Comparison of ENCODE assay signal across 8 cellular contexts in the genomic region with DNA sequence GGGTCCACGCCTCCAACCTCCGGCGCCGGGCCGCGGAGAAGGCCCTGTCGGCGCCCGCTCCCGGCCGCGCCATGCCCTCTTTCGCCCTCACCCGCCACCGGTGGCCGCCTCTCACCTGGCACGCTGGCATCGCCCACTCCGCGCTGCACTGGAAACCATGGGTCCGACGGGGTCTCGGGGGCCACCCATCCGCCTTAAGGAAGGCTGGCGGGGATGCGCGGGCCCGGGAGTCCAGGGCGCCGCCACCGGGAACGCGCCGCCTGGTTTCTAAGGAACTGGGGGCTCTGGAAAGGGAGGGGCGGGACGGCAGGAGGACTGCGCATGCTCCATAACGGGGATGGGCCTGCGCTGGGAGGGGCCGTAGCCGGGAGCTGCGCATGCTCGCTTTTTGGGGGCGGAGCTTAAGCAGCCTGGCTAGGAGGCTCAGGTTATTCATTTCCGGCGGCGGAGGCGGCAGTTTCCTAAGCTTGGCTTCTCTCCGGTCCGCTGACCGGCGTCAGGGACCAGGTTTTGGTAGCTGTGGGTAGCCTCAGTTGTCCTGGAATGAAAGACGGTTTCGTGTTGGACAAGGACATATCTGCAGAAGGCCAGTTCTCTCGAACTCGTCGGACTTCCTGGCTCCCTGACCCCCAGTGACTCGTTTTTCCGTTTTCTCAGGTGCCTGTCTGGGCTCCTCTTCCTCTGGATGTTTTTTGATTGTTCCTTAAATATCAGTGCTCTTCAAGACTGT. TPM values are rescaled to one million over a fixed set of nuclear protein-coding genes. Genes with fewer than 3 reads are reported as not detected.
DNase-seq lines count a peak whose midpoint lies in the region; ATAC-seq and TF ChIP-seq lines count a peak whose summit lies in the region.

A gene with protein sequence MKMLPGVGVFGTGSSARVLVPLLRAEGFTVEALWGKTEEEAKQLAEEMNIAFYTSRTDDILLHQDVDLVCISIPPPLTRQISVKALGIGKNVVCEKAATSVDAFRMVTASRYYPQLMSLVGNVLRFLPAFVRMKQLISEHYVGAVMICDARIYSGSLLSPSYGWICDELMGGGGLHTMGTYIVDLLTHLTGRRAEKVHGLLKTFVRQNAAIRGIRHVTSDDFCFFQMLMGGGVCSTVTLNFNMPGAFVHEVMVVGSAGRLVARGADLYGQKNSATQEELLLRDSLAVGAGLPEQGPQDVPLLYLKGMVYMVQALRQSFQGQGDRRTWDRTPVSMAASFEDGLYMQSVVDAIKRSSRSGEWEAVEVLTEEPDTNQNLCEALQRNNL (minus strand): TSS at position 269 of the 730 bp plus-strand sequence. CDS start 33,601 bp downstream, outside the sequence.

- H3K4me1 ChIP-seq in muscle layer of duodenum (ENCODE audit: control insufficient read depth in 1 of 2, insufficient read depth in 2 of 2, low read length in 2 of 2): peaks cover 4 to 14% of the 10 kb centered on the region in 2 donors

- H3K36me3 Mint-ChIP-seq in activated T-cell treated with anti-CD3 and anti-CD28 coated beads, Interleukin-2, amount 50 U/mL, for 4 hours (ENCODE audit: insufficient read depth): peaks cover 2% of the 10 kb centered on the region

- no peaks in the 10 kb centered on the region for H3K27me3 Mint-ChIP-seq in activated T-cell treated with anti-CD3 and anti-CD28 coated beads, Interleukin-2, amount 50 U/mL, for 4 hours (ENCODE audit: low read depth)

- DNase-seq in DMS153 treated with DMSO at 0.1 percent for 48 hours (lab: John Stamatoyannopoulos, UW; ENCODE audit: unreplicated experiment): peak; percentile 87
- DNase-seq in KBM-7: peak; percentile 96
- DNase-seq in activated T-cell treated with anti-CD3 and anti-CD28 coated beads, Interleukin-2, amount 50 U/mL, for 4 hours: peak; percentile 99
- DNase-seq in stimulated activated CD8-positive, alpha-beta memory T cell treated with anti-CD3 and anti-CD28 coated beads, Interleukin-7, amount 100 ng/mL, for 4 hours (ENCODE audit: low read depth in 2 of 2): peak; percentile 94 to 95

- H3K9me3 Mint-ChIP-seq in activated T-cell treated with anti-CD3 and anti-CD28 coated beads, Interleukin-2, amount 50 U/mL, for 4 hours: no peaks in the 10 kb centered on the region

- H3K9me3 ChIP-seq in muscle layer of duodenum (ENCODE audit: control insufficient read depth in 1 of 2, low read length in 2 of 2): no peaks in the 10 kb centered on the region

- peak; percentile 77 for ATAC-seq in GM21619 (IDR thresholded peaks at IDR 0.05; ENCODE audit: unreplicated experiment)
- peak; percentile 92 to 93 for ATAC-seq in activated T-cell treated with anti-CD3 and anti-CD28 coated beads, Interleukin-2, amount 50 U/mL, for 4 hours
- ATAC-seq in esophagus mucosa: peak; percentile 97

- peaks cover 29% of the 10 kb centered on the region for H3K4me1 Mint-ChIP-seq in activated T-cell treated with anti-CD3 and anti-CD28 coated beads, Interleukin-2, amount 50 U/mL, for 4 hours (ENCODE audit: low read depth)

- in situ Hi-C loops in KBM-7 (cut with MboI; ENCODE audit: low pct_unique_long_range_greater_than_20kb, low sequenced_read_pairs): no loop called here

- H3K27ac ChIP-seq in muscle layer of duodenum (ENCODE audit: low read length): peak within 1 kb of the TSS; percentile 91

- H3K4me3 Mint-ChIP-seq in activated T-cell treated with anti-CD3 and anti-CD28 coated beads, Interleukin-2, amount 50 U/mL, for 4 hours: peak within 1 kb of the TSS; percentile 97

- H3K27me3 ChIP-seq in muscle layer of duodenum (ENCODE audit: low read depth, low read length): no peaks in the 10 kb centered on the region

- peak within 1 kb of the TSS; percentile 84 to 94 for H3K4me3 ChIP-seq in muscle layer of duodenum (ENCODE audit: low read depth in 1 of 2, low read length in 2 of 2)

- H3K36me3 ChIP-seq in muscle layer of duodenum (ENCODE audit: control insufficient read depth in 1 of 2, insufficient read depth in 2 of 2, low read length in 2 of 2): no peaks in the 10 kb centered on the region

TF ChIP-seq in PFSK-1, 5 proteins besides CTCF, POLR2A, EP300 and RAD21:
- TF ChIP-seq TAF1 (IDR thresholded peaks at IDR 0.05; ENCODE audit: borderline replicate concordance, insufficient read depth, low read length) (peak; percentile 94), FOXP2 (optimal IDR thresholded peaks at IDR 0.05; ENCODE audit: borderline replicate concordance, extremely low read depth, extremely low read length, insufficient read depth) (no peak), POLR2AphosphoS5 (IDR thresholded peaks at IDR 0.05; ENCODE audit: low read depth, low read length) (peak; percentile 92)

RNA-seq across cellular contexts. Expression of the gene that starts here (rescaled TPM):
- 13.6 TPM for polyA plus RNA-seq in PFSK-1 (2012; ENCODE audit: insufficient read length, low read depth)
- total RNA-seq in activated T-cell treated with anti-CD3 and anti-CD28 coated beads, Interleukin-2, amount 50 U/mL, for 4 hours: 10 to 100 TPM; 17.3 to 22.0 (median 20.2) TPM
- 25.4 TPM for total RNA-seq in esophagus mucosa

Comparison
In these comparisons a context has a peak if more than half of its experiments do, and no peak if none do; other contexts are left out.
1. Peak in every context shown above with its lines: DNase-seq, ATAC-seq, H3K4me3 ChIP-seq and H3K27ac ChIP-seq.